ENCODE assay signal across 7 cellular contexts in the genomic region with DNA sequence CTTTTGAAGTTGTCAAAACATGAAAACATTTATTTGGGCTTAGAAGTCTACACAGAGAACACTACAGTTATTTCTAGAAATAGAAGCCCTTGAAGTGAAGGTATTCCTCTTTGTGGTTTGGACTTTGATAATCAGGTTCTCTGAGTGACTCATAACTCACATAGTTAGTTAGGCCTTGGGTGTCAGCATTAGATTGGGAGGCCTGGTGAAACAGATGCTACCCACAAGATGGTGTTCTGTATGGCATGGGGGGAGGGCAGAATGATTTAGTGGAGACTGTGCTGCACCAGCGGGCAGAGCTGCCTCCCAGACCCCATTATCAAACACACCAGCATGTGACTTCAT.
DNase-seq lines count a peak whose midpoint lies in the region; ATAC-seq lines count a peak whose summit lies in the region.

No MANE protein-coding gene starts in this region.

- no peaks in the 10 kb centered on the region for H3K36me3 ChIP-seq in MG63

- DNase-seq in HPDE6-E6E7 (ENCODE audit: extremely low spot score) (peak; percentile 41), kidney tubule cell (ENCODE audit: low spot score) (peak; percentile 48), dedifferentiated amniotic fluid mesenchymal stem cell (ENCODE audit: extremely low spot score) (no peak), MG63 (no peak), NCI-H510A treated with DMSO at 0.1 percent for 48 hours (lab: John Stamatoyannopoulos, UW) (no peak)

- ATAC-seq in GM18867 (IDR thresholded peaks at IDR 0.05; ENCODE audit: unreplicated experiment) (peak; percentile 92), GM21619 (IDR thresholded peaks at IDR 0.05; ENCODE audit: unreplicated experiment) (peak; percentile 85)

- H3K4me3 ChIP-seq in MG63, result no peak overlapping the region

- H3K27me3 ChIP-seq in MG63, result no peaks in the 10 kb centered on the region

- H3K9me3 ChIP-seq in MG63, result no peaks in the 10 kb centered on the region

Comparison
In these comparisons a context has a peak if more than half of its experiments do, and no peak if none do; other contexts are left out.
1. DNase-seq: peak in HPDE6-E6E7 (single experiment) and kidney tubule cell (single experiment); none in dedifferentiated amniotic fluid mesenchymal stem cell (single experiment), MG63 (single experiment) and NCI-H510A treated with DMSO at 0.1 percent for 48 hours (single experiment).